Comparison of ENCODE assay signal across 1 cellular context in the genomic region with DNA sequence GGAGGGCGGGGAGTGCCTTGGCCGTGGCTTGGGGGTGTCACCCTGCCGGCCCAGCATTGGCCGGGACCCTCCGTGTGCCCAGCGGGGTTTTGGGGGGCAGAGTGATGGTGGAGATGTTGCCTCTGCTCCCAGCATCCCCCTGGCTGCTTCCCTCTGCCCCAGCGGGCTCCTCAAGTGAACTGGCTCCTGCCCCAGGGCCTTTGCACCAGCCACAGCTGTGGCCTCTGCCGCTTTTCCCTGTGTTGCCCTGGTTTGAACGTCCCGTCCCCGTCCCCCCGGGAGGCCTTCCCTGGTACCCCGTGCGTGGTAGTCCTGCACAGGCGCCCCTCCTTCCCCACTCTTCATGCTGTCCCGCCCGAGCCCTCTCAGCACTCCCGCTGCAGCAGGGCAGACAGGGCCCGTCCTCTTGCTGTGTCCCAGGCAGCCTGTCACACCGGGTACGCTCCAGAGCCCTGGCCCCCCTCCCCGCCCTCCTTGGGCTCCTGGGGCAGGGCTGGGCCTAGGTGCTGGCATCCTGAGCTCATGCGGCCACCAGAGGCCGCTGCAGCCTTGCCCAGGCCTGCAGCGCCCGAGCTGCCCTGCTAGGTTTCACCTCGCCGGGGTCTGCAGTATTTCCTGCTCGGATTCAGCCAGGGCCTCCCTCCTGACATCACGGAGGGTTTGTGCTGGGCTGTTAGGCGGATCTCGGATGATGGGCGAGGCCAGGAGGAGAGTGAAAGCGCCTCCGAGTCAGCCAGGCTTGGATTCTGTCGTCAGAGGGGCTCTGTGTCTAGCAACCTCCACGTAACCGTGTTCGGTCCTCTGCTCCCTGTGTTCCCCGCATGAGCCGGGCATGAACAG.
A peak's percentile ranks its signal among the peaks of the same experiment; 100 is the strongest.
TF ChIP-seq lines count a peak whose summit lies in the region.

No MANE protein-coding gene starts in this region.

TF ChIP-seq in HepG2, 621 proteins besides CTCF, POLR2A, EP300 and RAD21 (continued from another document and continues in another):
- TF ChIP-seq, protein P1, sequence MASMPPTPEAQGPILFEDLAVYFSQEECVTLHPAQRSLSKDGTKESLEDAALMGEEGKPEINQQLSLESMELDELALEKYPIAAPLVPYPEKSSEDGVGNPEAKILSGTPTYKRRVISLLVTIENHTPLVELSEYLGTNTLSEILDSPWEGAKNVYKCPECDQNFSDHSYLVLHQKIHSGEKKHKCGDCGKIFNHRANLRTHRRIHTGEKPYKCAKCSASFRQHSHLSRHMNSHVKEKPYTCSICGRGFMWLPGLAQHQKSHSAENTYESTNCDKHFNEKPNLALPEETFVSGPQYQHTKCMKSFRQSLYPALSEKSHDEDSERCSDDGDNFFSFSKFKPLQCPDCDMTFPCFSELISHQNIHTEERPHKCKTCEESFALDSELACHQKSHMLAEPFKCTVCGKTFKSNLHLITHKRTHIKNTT (CRISPR knock-in tag; IDR thresholded peaks at IDR 0.05) = no peak
- no peak for TF ChIP-seq IKZF4 (CRISPR knock-in tag; IDR thresholded peaks at IDR 0.05; ENCODE audit: borderline replicate concordance, low read depth, not compliant biosample characterization)
- no peak for TF ChIP-seq NCOA5 (CRISPR knock-in tag; IDR thresholded peaks at IDR 0.05)
- no peak for TF ChIP-seq HES4 (CRISPR knock-in tag; IDR thresholded peaks at IDR 0.05; ENCODE audit: borderline replicate concordance)
- TF ChIP-seq, protein P2, sequence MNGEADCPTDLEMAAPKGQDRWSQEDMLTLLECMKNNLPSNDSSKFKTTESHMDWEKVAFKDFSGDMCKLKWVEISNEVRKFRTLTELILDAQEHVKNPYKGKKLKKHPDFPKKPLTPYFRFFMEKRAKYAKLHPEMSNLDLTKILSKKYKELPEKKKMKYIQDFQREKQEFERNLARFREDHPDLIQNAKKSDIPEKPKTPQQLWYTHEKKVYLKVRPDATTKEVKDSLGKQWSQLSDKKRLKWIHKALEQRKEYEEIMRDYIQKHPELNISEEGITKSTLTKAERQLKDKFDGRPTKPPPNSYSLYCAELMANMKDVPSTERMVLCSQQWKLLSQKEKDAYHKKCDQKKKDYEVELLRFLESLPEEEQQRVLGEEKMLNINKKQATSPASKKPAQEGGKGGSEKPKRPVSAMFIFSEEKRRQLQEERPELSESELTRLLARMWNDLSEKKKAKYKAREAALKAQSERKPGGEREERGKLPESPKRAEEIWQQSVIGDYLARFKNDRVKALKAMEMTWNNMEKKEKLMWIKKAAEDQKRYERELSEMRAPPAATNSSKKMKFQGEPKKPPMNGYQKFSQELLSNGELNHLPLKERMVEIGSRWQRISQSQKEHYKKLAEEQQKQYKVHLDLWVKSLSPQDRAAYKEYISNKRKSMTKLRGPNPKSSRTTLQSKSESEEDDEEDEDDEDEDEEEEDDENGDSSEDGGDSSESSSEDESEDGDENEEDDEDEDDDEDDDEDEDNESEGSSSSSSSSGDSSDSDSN (CRISPR knock-in tag; IDR thresholded peaks at IDR 0.05) = peak; percentile 58
- no peak for TF ChIP-seq ZNF567 (CRISPR knock-in tag; IDR thresholded peaks at IDR 0.05; ENCODE audit: borderline replicate concordance)
- TF ChIP-seq KDM5B (CRISPR knock-in tag; IDR thresholded peaks at IDR 0.05; ENCODE audit: borderline replicate concordance) = peak; percentile 56; the same call in 1 of the 2 replicates
- TF ChIP-seq ZNF180 (CRISPR knock-in tag; IDR thresholded peaks at IDR 0.05; ENCODE audit: borderline replicate concordance, low read depth) = no peak
- TF ChIP-seq RARA (CRISPR knock-in tag; IDR thresholded peaks at IDR 0.05) = 0 out of 2 replicates have a peak, but pooled peaks have one; percentile 13
- TF ChIP-seq, protein P3, sequence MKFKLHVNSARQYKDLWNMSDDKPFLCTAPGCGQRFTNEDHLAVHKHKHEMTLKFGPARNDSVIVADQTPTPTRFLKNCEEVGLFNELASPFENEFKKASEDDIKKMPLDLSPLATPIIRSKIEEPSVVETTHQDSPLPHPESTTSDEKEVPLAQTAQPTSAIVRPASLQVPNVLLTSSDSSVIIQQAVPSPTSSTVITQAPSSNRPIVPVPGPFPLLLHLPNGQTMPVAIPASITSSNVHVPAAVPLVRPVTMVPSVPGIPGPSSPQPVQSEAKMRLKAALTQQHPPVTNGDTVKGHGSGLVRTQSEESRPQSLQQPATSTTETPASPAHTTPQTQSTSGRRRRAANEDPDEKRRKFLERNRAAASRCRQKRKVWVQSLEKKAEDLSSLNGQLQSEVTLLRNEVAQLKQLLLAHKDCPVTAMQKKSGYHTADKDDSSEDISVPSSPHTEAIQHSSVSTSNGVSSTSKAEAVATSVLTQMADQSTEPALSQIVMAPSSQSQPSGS (CRISPR knock-in tag; IDR thresholded peaks at IDR 0.05) = no peak
- TF ChIP-seq, protein P4, sequence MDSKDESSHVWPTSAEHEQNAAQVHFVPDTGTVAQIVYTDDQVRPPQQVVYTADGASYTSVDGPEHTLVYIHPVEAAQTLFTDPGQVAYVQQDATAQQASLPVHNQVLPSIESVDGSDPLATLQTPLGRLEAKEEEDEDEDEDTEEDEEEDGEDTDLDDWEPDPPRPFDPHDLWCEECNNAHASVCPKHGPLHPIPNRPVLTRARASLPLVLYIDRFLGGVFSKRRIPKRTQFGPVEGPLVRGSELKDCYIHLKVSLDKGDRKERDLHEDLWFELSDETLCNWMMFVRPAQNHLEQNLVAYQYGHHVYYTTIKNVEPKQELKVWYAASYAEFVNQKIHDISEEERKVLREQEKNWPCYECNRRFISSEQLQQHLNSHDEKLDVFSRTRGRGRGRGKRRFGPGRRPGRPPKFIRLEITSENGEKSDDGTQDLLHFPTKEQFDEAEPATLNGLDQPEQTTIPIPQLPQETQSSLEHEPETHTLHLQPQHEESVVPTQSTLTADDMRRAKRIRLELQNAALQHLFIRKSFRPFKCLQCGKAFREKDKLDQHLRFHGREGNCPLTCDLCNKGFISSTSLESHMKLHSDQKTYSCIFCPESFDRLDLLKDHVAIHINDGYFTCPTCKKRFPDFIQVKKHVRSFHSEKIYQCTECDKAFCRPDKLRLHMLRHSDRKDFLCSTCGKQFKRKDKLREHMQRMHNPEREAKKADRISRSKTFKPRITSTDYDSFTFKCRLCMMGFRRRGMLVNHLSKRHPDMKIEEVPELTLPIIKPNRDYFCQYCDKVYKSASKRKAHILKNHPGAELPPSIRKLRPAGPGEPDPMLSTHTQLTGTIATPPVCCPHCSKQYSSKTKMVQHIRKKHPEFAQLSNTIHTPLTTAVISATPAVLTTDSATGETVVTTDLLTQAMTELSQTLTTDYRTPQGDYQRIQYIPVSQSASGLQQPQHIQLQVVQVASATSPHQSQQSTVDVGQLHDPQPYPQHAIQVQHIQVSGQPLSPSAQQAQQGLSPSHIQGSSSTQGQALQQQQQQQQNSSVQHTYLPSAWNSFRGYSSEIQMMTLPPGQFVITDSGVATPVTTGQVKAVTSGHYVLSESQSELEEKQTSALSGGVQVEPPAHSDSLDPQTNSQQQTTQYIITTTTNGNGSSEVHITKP (CRISPR knock-in tag; IDR thresholded peaks at IDR 0.05; ENCODE audit: low read depth) = no peak
- no peak for TF ChIP-seq DR1 (CRISPR knock-in tag; IDR thresholded peaks at IDR 0.05)
- TF ChIP-seq, protein P5, sequence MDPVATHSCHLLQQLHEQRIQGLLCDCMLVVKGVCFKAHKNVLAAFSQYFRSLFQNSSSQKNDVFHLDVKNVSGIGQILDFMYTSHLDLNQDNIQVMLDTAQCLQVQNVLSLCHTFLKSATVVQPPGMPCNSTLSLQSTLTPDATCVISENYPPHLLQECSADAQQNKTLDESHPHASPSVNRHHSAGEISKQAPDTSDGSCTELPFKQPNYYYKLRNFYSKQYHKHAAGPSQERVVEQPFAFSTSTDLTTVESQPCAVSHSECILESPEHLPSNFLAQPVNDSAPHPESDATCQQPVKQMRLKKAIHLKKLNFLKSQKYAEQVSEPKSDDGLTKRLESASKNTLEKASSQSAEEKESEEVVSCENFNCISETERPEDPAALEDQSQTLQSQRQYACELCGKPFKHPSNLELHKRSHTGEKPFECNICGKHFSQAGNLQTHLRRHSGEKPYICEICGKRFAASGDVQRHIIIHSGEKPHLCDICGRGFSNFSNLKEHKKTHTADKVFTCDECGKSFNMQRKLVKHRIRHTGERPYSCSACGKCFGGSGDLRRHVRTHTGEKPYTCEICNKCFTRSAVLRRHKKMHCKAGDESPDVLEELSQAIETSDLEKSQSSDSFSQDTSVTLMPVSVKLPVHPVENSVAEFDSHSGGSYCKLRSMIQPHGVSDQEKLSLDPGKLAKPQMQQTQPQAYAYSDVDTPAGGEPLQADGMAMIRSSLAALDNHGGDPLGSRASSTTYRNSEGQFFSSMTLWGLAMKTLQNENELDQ (CRISPR knock-in tag; IDR thresholded peaks at IDR 0.05; ENCODE audit: borderline replicate concordance) = no peak
- TF ChIP-seq ERF (CRISPR knock-in tag; IDR thresholded peaks at IDR 0.05) = no peak
- TF ChIP-seq DPF2 (CRISPR knock-in tag; IDR thresholded peaks at IDR 0.05; ENCODE audit: borderline replicate concordance, low read depth) = no peak
- TF ChIP-seq, protein P6, sequence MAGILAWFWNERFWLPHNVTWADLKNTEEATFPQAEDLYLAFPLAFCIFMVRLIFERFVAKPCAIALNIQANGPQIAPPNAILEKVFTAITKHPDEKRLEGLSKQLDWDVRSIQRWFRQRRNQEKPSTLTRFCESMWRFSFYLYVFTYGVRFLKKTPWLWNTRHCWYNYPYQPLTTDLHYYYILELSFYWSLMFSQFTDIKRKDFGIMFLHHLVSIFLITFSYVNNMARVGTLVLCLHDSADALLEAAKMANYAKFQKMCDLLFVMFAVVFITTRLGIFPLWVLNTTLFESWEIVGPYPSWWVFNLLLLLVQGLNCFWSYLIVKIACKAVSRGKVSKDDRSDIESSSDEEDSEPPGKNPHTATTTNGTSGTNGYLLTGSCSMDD (CRISPR knock-in tag; IDR thresholded peaks at IDR 0.05) = no peak
- no peak for TF ChIP-seq ZNF101 (CRISPR knock-in tag; IDR thresholded peaks at IDR 0.05; ENCODE audit: borderline replicate concordance, low read depth)
- TF ChIP-seq ISX (CRISPR knock-in tag; conservative IDR thresholded peaks at IDR 0.05) = no peak
- TF ChIP-seq ZMYM3 (CRISPR knock-in tag; IDR thresholded peaks at IDR 0.05) = peak; percentile 13; the same call in 1 of the 2 replicates
- TF ChIP-seq REXO4 (CRISPR knock-in tag; IDR thresholded peaks at IDR 0.05; ENCODE audit: borderline replicate concordance) = no peak
- no peak for TF ChIP-seq ZNF83 (CRISPR knock-in tag; IDR thresholded peaks at IDR 0.05; ENCODE audit: borderline replicate concordance)
- no peak for TF ChIP-seq ZNF572 (CRISPR knock-in tag; IDR thresholded peaks at IDR 0.05)
- TF ChIP-seq, protein P7, sequence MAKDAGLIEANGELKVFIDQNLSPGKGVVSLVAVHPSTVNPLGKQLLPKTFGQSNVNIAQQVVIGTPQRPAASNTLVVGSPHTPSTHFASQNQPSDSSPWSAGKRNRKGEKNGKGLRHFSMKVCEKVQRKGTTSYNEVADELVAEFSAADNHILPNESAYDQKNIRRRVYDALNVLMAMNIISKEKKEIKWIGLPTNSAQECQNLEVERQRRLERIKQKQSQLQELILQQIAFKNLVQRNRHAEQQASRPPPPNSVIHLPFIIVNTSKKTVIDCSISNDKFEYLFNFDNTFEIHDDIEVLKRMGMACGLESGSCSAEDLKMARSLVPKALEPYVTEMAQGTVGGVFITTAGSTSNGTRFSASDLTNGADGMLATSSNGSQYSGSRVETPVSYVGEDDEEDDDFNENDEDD (CRISPR knock-in tag; IDR thresholded peaks at IDR 0.05; ENCODE audit: borderline replicate concordance) = no peak
- TF ChIP-seq SNAPC2 (CRISPR knock-in tag; IDR thresholded peaks at IDR 0.05) = no peak
- peak; percentile 48; the same call in 1 of the 2 replicates for TF ChIP-seq DNMT1 (CRISPR knock-in tag; IDR thresholded peaks at IDR 0.05)
- TF ChIP-seq ARNTL (CRISPR knock-in tag; IDR thresholded peaks at IDR 0.05) = no peak
- TF ChIP-seq, protein P8, sequence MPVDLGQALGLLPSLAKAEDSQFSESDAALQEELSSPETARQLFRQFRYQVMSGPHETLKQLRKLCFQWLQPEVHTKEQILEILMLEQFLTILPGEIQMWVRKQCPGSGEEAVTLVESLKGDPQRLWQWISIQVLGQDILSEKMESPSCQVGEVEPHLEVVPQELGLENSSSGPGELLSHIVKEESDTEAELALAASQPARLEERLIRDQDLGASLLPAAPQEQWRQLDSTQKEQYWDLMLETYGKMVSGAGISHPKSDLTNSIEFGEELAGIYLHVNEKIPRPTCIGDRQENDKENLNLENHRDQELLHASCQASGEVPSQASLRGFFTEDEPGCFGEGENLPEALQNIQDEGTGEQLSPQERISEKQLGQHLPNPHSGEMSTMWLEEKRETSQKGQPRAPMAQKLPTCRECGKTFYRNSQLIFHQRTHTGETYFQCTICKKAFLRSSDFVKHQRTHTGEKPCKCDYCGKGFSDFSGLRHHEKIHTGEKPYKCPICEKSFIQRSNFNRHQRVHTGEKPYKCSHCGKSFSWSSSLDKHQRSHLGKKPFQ (CRISPR knock-in tag; IDR thresholded peaks at IDR 0.05; ENCODE audit: insufficient replicate concordance) = no peak
- TF ChIP-seq, protein P9, sequence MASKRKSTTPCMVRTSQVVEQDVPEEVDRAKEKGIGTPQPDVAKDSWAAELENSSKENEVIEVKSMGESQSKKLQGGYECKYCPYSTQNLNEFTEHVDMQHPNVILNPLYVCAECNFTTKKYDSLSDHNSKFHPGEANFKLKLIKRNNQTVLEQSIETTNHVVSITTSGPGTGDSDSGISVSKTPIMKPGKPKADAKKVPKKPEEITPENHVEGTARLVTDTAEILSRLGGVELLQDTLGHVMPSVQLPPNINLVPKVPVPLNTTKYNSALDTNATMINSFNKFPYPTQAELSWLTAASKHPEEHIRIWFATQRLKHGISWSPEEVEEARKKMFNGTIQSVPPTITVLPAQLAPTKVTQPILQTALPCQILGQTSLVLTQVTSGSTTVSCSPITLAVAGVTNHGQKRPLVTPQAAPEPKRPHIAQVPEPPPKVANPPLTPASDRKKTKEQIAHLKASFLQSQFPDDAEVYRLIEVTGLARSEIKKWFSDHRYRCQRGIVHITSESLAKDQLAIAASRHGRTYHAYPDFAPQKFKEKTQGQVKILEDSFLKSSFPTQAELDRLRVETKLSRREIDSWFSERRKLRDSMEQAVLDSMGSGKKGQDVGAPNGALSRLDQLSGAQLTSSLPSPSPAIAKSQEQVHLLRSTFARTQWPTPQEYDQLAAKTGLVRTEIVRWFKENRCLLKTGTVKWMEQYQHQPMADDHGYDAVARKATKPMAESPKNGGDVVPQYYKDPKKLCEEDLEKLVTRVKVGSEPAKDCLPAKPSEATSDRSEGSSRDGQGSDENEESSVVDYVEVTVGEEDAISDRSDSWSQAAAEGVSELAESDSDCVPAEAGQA (IDR thresholded peaks at IDR 0.05; ENCODE audit: low read depth) = no peak
- TF ChIP-seq, protein P9 (CRISPR knock-in tag; IDR thresholded peaks at IDR 0.05; ENCODE audit: borderline replicate concordance) = no peak
